ENCODE assay signal across 1 cellular context in the genomic region with DNA sequence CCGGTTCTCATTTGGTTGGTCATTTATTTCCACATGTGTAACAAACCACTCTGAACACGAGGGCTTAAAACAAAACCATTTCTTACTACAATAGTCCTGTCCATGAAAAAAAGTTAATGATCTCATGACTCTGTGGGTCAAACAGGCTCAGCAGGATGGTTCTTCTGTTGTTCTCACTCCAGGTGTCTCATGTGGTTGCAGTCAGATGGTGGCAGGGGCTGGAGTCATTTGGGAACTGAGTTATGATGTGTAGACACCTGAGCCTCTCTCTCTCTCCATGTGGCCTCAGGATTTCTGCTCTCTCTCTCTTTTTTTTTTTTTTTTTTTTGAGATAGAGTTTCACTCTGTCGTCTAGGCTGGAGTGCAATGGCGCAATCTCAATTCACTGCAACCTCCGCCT.
TF ChIP-seq lines count a peak whose summit lies in the region.

No MANE protein-coding gene starts in this region.

TF ChIP-seq in HEK293, 187 proteins besides CTCF, POLR2A, EP300 and RAD21 (continued from another document):
- no peak for TF ChIP-seq SCRT2 (tag by site-specific recombination; IDR thresholded peaks at IDR 0.05)
